In the genomic region with DNA sequence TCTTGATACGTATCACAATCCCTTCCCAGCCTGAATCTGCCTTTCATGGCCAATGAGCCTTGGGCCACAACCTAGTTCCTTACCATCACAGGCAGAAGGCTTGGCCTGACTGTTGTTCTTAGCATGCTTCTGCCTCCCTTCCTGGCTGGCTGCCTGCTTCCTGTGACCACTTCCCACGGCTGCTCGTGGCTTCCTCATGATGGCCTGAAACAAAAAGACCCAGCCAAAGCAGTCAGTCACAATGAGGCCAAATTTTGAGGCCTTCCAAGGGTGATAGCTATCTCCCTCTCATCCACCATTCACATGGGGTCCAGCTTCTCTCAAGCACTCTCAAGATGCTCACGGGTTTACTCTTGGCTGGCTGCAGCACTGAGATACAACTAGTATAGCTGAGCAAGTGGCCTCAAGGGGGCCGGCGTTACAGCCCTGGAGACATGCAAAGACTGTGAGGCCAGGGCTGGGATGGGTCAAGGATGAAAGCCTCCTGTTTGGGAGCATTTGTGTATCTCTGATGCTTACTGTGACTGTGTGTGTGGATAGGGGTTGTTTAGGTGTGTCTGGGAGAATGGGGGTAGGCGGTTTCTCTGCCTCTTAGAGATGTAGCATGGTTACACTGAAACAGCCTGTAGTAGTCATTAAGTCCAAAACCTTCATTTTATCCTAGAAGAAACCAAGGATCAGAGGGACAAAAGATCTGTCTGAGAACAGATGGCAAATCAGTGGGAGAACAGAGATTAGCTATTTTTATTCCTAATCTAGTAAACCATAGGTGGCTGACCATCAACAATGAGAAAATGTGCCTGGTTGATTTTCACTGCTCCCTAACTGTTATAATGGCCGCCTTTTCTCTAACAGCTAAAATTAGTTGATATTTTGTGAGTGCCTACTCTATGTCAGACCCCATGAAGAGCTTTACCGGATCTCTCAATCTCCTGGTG, we compare ENCODE assay signal across 9 cellular contexts. TPM values are rescaled to one million over a fixed set of nuclear protein-coding genes. Genes with fewer than 3 reads are reported as not detected.
DNase-seq lines count a peak whose midpoint lies in the region; ATAC-seq and TF ChIP-seq lines count a peak whose summit lies in the region.
"Had no signal": no experiment of that assay in that cellular context is flagged by ENCODE, and none has a peak within 500 bp of the region (broad histone marks: within the 10 kb centered on the region; RNA-seq: fewer than 3 reads in every experiment).

No MANE protein-coding gene starts in this region.

- TF ChIP-seq CTCF in left ventricle myocardium inferior (IDR thresholded peaks at IDR 0.05; ENCODE audit: borderline replicate concordance) (no peak), thyroid gland (IDR thresholded peaks at IDR 0.05) (no peak)

- H3K36me3 Mint-ChIP-seq in activated naive CD8-positive, alpha-beta T cell treated with anti-CD3 and anti-CD28 coated beads, Interleukin-2, amount 10 ng/mL, durations not matched to agents 7 days and 5 days = peaks cover 30% of the 10 kb centered on the region
- H3K36me3 Mint-ChIP-seq in activated naive CD8-positive, alpha-beta T cell treated with anti-CD3 and anti-CD28 coated beads for 36 hours = peaks cover 29% of the 10 kb centered on the region

- POLR2A ChIA-PET in activated naive CD8-positive, alpha-beta T cell treated with anti-CD3 and anti-CD28 coated beads, Interleukin-2, amount 10 ng/mL, durations not matched to agents 7 days and 5 days (lab: Charles Lee) = interaction anchor here (1.2 to 1.5 kb wide), 3 partner anchors 8 to 613 kb away, joined by 4 to 6 read pairs (median 5); partner anchors contain the start of gene HPDL

- no peak overlapping the region for H3K4me3 ChIP-seq in left ventricle myocardium inferior
- H3K4me3 ChIP-seq in thyroid gland (replicated peaks in 1 of 3) = no peak overlapping the region

- H3K4me1 ChIP-seq in left ventricle myocardium inferior (peaks cover 22% of the 10 kb centered on the region), thyroid gland (peaks cover 6 to 8% of the 10 kb centered on the region in 2 donors)

- peak; percentile 64 for ATAC-seq in activated naive CD8-positive, alpha-beta T cell treated with anti-CD3 and anti-CD28 coated beads, Interleukin-2, amount 10 ng/mL, durations not matched to agents 7 days and 5 days (ENCODE audit: low read depth)
- no peak for ATAC-seq in HG02610 (IDR thresholded peaks at IDR 0.05; ENCODE audit: unreplicated experiment)
- ATAC-seq: activated CD4-positive, CD25-positive, alpha-beta regulatory T cell treated with anti-CD3 and anti-CD28 coated beads, Interleukin-2, amount 50 U/mL, for 24 hours had no signal

- 58 to 60% methylated on average over 9 of the region's 9 CpGs for WGBS in thyroid gland, 2 donors

- H3K4me1 Mint-ChIP-seq in activated naive CD8-positive, alpha-beta T cell treated with anti-CD3 and anti-CD28 coated beads, Interleukin-2, amount 10 ng/mL, durations not matched to agents 7 days and 5 days = peaks cover 30% of the 10 kb centered on the region
- peaks cover 20% of the 10 kb centered on the region for H3K4me1 Mint-ChIP-seq in activated naive CD8-positive, alpha-beta T cell treated with anti-CD3 and anti-CD28 coated beads for 36 hours

- peaks cover 3% of the 10 kb centered on the region for H3K9me3 Mint-ChIP-seq in activated naive CD8-positive, alpha-beta T cell treated with anti-CD3 and anti-CD28 coated beads, Interleukin-2, amount 10 ng/mL, durations not matched to agents 7 days and 5 days
- H3K9me3 Mint-ChIP-seq in activated naive CD8-positive, alpha-beta T cell treated with anti-CD3 and anti-CD28 coated beads for 36 hours = peaks cover 5% of the 10 kb centered on the region

- H3K27ac Mint-ChIP-seq in activated naive CD8-positive, alpha-beta T cell treated with anti-CD3 and anti-CD28 coated beads, Interleukin-2, amount 10 ng/mL, durations not matched to agents 7 days and 5 days = peak overlapping the region; percentile 85
- no peak overlapping the region for H3K27ac Mint-ChIP-seq in activated naive CD8-positive, alpha-beta T cell treated with anti-CD3 and anti-CD28 coated beads for 36 hours

- intact Hi-C loops in left ventricle myocardium inferior (cut with micrococcal nuclease) = no loop called here
- intact Hi-C loops in thyroid gland (cut with DNase I) = no loop called here

- TF ChIP-seq POLR2A in thyroid gland (IDR thresholded peaks at IDR 0.05) = no peak

- no peaks in the 10 kb centered on the region for H3K27me3 ChIP-seq in left ventricle myocardium inferior (ENCODE audit: low read depth)
- H3K27me3 ChIP-seq in thyroid gland = no peaks in the 10 kb centered on the region

- H3K9me3 ChIP-seq in left ventricle myocardium inferior (replicated peaks) (no peaks in the 10 kb centered on the region), thyroid gland (no peaks in the 10 kb centered on the region)

- H3K36me3 ChIP-seq in left ventricle myocardium inferior = peaks cover 45% of the 10 kb centered on the region
- peaks cover 13 to 22% of the 10 kb centered on the region in 2 donors for H3K36me3 ChIP-seq in thyroid gland

- H3K4me3 Mint-ChIP-seq in activated naive CD8-positive, alpha-beta T cell treated with anti-CD3 and anti-CD28 coated beads, Interleukin-2, amount 10 ng/mL, durations not matched to agents 7 days and 5 days = no peak overlapping the region
- no peak overlapping the region for H3K4me3 Mint-ChIP-seq in activated naive CD8-positive, alpha-beta T cell treated with anti-CD3 and anti-CD28 coated beads for 36 hours

- H3K27me3 Mint-ChIP-seq in activated naive CD8-positive, alpha-beta T cell treated with anti-CD3 and anti-CD28 coated beads, Interleukin-2, amount 10 ng/mL, durations not matched to agents 7 days and 5 days = no peaks in the 10 kb centered on the region
- no peaks in the 10 kb centered on the region for H3K27me3 Mint-ChIP-seq in activated naive CD8-positive, alpha-beta T cell treated with anti-CD3 and anti-CD28 coated beads for 36 hours

- DNase-seq in activated naive CD8-positive, alpha-beta T cell treated with anti-CD3 and anti-CD28 coated beads, Interleukin-2, amount 10 ng/mL, durations not matched to agents 7 days and 5 days = peak; percentile 45
- no peak for DNase-seq in activated naive CD8-positive, alpha-beta T cell treated with anti-CD3 and anti-CD28 coated beads for 36 hours
- DNase-seq in UCSD-AML1 (lab: John Stamatoyannopoulos, UW; ENCODE audit: unreplicated experiment) (peak; percentile 69), left ventricle myocardium inferior (peak; percentile 46), thyroid gland (peak; percentile 21 to 39), activated gamma-delta T cell (lab: John Stamatoyannopoulos, UW) (no peak), NAMALWA (ENCODE audit: low spot score) (no peak)

- H3K27ac ChIP-seq in left ventricle myocardium inferior (replicated peaks) = peak overlapping the region; percentile 43
- H3K27ac ChIP-seq in thyroid gland = no peak overlapping the region

RNA-seq across cellular contexts. Expression of gene TOE1, which starts 5.4 kb away (rescaled TPM):
- total RNA-seq in activated naive CD8-positive, alpha-beta T cell treated with anti-CD3 and anti-CD28 coated beads, Interleukin-2, amount 10 ng/mL, durations not matched to agents 7 days and 5 days = 10 to 100 TPM; 20.4 to 22.2 TPM
- 10 to 100 TPM; 54.8 to 54.9 TPM for total RNA-seq in activated naive CD8-positive, alpha-beta T cell treated with anti-CD3 and anti-CD28 coated beads for 36 hours
- total RNA-seq in left ventricle myocardium inferior (3.2 TPM), thyroid gland (10 to 100 TPM; 15.7 to 19.8 (median 17.8) TPM)

RNA-seq across cellular contexts. Expression of gene MUTYH, which starts 5.7 kb away (rescaled TPM):
- total RNA-seq in activated naive CD8-positive, alpha-beta T cell treated with anti-CD3 and anti-CD28 coated beads, Interleukin-2, amount 10 ng/mL, durations not matched to agents 7 days and 5 days = 10 to 100 TPM; 59.9 to 68.8 TPM
- 10 to 100 TPM; 54.4 to 57.9 TPM for total RNA-seq in activated naive CD8-positive, alpha-beta T cell treated with anti-CD3 and anti-CD28 coated beads for 36 hours
- total RNA-seq in left ventricle myocardium inferior = 8.1 TPM
- total RNA-seq in thyroid gland = 10 to 100 TPM; 23.7 to 45.9 (median 31.7) TPM

RNA-seq across cellular contexts. Expression of gene HPDL, which starts 7.9 kb away (rescaled TPM):
- total RNA-seq in activated naive CD8-positive, alpha-beta T cell treated with anti-CD3 and anti-CD28 coated beads, Interleukin-2, amount 10 ng/mL, durations not matched to agents 7 days and 5 days = 10 to 100 TPM in 1 of 2 experiments, 1 to 10 TPM in 1; 8.4 to 10.3 TPM
- total RNA-seq in activated naive CD8-positive, alpha-beta T cell treated with anti-CD3 and anti-CD28 coated beads for 36 hours = 10 to 100 TPM; 51.8 to 53.0 TPM
- total RNA-seq in left ventricle myocardium inferior (not detected), thyroid gland (1 to 10 TPM in 2 of 4 donors, under 1 TPM in 2; 0.27 to 3.5 (median 1.1) TPM)

Comparison
In these comparisons a context has a peak if more than half of its experiments do, and no peak if none do; other contexts are left out.
1. DNase-seq: peak in activated naive CD8-positive, alpha-beta T cell treated with anti-CD3 and anti-CD28 coated beads, Interleukin-2, amount 10 ng/mL, durations not matched to agents 7 days and 5 days (single experiment), UCSD-AML1 (single experiment), left ventricle myocardium inferior (single experiment) and thyroid gland (2 of 2); none in activated naive CD8-positive, alpha-beta T cell treated with anti-CD3 and anti-CD28 coated beads for 36 hours (single experiment), activated gamma-delta T cell (single experiment) and NAMALWA (single experiment).
2. RNA of gene HPDL, which starts 7.9 kb away (total RNA-seq): 51.8 to 53.0 TPM in activated naive CD8-positive, alpha-beta T cell treated with anti-CD3 and anti-CD28 coated beads for 36 hours; 8.4 to 10.3 TPM in activated naive CD8-positive, alpha-beta T cell treated with anti-CD3 and anti-CD28 coated beads, Interleukin-2, amount 10 ng/mL, durations not matched to agents 7 days and 5 days, 0.27 to 3.5 TPM in thyroid gland and not detected in left ventricle myocardium inferior (single experiment); every median in the first group is over 4 times any median in the second.